Comparison of ENCODE assay signal across 24 cellular contexts in the genomic region with DNA sequence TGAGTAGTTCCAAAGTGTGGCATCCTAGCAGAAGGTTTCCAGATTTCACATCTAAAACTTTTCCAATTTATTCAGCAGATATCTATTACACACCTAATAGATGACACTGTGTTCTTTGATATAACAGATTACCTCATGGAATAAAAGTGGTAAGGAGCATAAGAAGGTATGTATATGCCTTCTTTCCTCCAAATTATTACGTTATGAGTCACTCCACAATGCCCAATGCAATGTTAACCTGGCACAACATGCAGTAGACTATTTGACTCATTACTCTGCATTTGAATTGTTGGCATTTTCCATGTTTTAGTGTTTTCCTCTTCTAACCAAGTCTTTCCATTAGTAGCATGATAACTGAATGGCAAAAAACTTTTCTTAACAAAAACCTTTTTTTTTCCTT.
A peak's percentile ranks its signal among the peaks of the same experiment; 100 is the strongest.
DNase-seq lines count a peak whose midpoint lies in the region; ATAC-seq, FAIRE-seq and TF ChIP-seq lines count a peak whose summit lies in the region.
"Had no signal": no experiment of that assay in that cellular context is flagged by ENCODE, and none has a peak within 500 bp of the region (broad histone marks: within the 10 kb centered on the region; RNA-seq: fewer than 3 reads in every experiment).

No MANE protein-coding gene starts in this region.

- in situ Hi-C loops in GM23248 (cut with MboI) = no loop called here

- peaks cover 6% of the 10 kb centered on the region for H3K4me1 ChIP-seq in RWPE2 (ENCODE audit: insufficient read depth, poor library complexity, severe bottlenecking)
- peaks cover 0 to 4% (median 1%) of the 10 kb centered on the region in 4 experiments; a peak in 3 of 7 replicates for H3K4me1 ChIP-seq in H1 (replicated peaks in 1 of 4; ENCODE audit: control insufficient read depth in 3 of 4, insufficient read depth in 4 of 4, low read length in 3 of 4)
- H3K4me1 ChIP-seq in mesendoderm (ENCODE audit: control insufficient read depth, low read depth, low read length) = no peaks in the 10 kb centered on the region
- H3K4me1 ChIP-seq in GM23248 (ENCODE audit: insufficient read depth) = no peaks in the 10 kb centered on the region
- no peaks in the 10 kb centered on the region for H3K4me1 ChIP-seq in upper lobe of left lung
- H3K4me1 ChIP-seq: lower lobe of right lung, SJCRH30, vagina had no signal

- POLR2A ChIA-PET in H1 (lab: Charles Lee; ENCODE audit: partially characterized antibody) = no interaction called here

- WGBS in H1 (ENCODE audit: extremely low coverage in 1 of 2, insufficient coverage in 1 of 2, insufficient read length in 1 of 2, insufficient replicate concordance in 2 of 2, low coverage in 1 of 2, low lambda C conversion rate in 2 of 2, missing lambda C conversion rate in 1 of 2), 2 experiments = 76% methylated on average over 1 of the region's 1 CpG; no CpG with 5 or more reads in 1 of the 2 experiments
- no CpG with 5 or more reads among the region's 1 CpG for WGBS in mesendoderm (ENCODE audit: extremely low coverage, insufficient coverage, low lambda C conversion rate)
- 5 to 9% methylated on average over 1 of the region's 1 CpG for WGBS in GM23248 (ENCODE audit: low coverage in 1 of 2, low lambda C conversion rate in 2 of 2, missing lambda C conversion rate in 2 of 2), 2 experiments
- 77 to 86% methylated on average over 1 of the region's 1 CpG for WGBS in upper lobe of left lung, 2 donors

- no peak overlapping the region for H3K14ac ChIP-seq in H1 (ENCODE audit: insufficient read length)

- no peak overlapping the region for H4K5ac ChIP-seq in H1 (ENCODE audit: insufficient read length, low read depth, low read length)
- no peak overlapping the region for H4K5ac ChIP-seq in mesendoderm (ENCODE audit: low read length)

- TF ChIP-seq RAD21 in H1 (IDR thresholded peaks at IDR 0.05 in 1 of 2, conservative IDR thresholded peaks at IDR 0.05 in 1 of 2; ENCODE audit: low read depth in 2 of 2, low read length in 2 of 2) = no peak

- H3K18ac ChIP-seq in H1 (ENCODE audit: extremely low read depth, low read length) (no peak overlapping the region), mesendoderm (ENCODE audit: low read length) (no peak overlapping the region)

- H2BK15ac ChIP-seq in H1 (ENCODE audit: low read length) (no peak overlapping the region), mesendoderm (replicated peaks; ENCODE audit: low read depth) (no peak overlapping the region)

- H4K20me1 ChIP-seq in H1 (replicated peaks in 1 of 2; ENCODE audit: control insufficient read depth in 1 of 2, insufficient read depth in 2 of 2, low read length in 2 of 2) (no peaks in the 10 kb centered on the region), GM23248 (ENCODE audit: insufficient read depth) (no peaks in the 10 kb centered on the region)

- no peak overlapping the region for H2BK12ac ChIP-seq in H1 (ENCODE audit: low read depth, low read length)

- H3K4me3 ChIP-seq in RWPE2 (ENCODE audit: severe bottlenecking) (no peak overlapping the region), H1 (ENCODE audit: extremely low read depth in 1 of 4, insufficient read depth in 2 of 4, low read depth in 3 of 4, low read length in 4 of 4) (no peak overlapping the region), mesendoderm (ENCODE audit: low read length) (no peak overlapping the region), GM23248 (no peak overlapping the region), upper lobe of left lung (no peak overlapping the region)
- H3K4me3 ChIP-seq: lower lobe of right lung, SJCRH30, vagina had no signal

- no peak overlapping the region for H2BK20ac ChIP-seq in H1 (ENCODE audit: low read length)

- H3K27ac ChIP-seq in RWPE2 (ENCODE audit: poor library complexity, severe bottlenecking) (no peak overlapping the region), H1 (ENCODE audit: low read depth, low read length) (no peak overlapping the region), mesendoderm (ENCODE audit: low read depth, low read length) (no peak overlapping the region), GM23248 (no peak overlapping the region), upper lobe of left lung (no peak overlapping the region)
- H3K27ac ChIP-seq: lower lobe of right lung, SJCRH30, vagina had no signal

- CTCF ChIA-PET in H1 (lab: Charles Lee; ENCODE audit: partially characterized antibody) = interaction anchor here (1.7 kb wide), 1 partner anchor 12 kb away, joined by 4 read pairs; no protein-coding TSS in a partner anchor

- TF ChIP-seq CTCF in RWPE2 (IDR thresholded peaks at IDR 0.05; ENCODE audit: poor library complexity, severe bottlenecking) = no peak
- no peak for TF ChIP-seq CTCF in H1 (IDR thresholded peaks at IDR 0.05; ENCODE audit: control extremely low read depth in 1 of 3, insufficient read depth in 1 of 3, low read depth in 1 of 3, low read length in 3 of 3)
- no peak for TF ChIP-seq CTCF in upper lobe of left lung (IDR thresholded peaks at IDR 0.05)

- no peak overlapping the region for H4K91ac ChIP-seq in H1 (replicated peaks; ENCODE audit: insufficient read length, low read length)

- no peak overlapping the region for H3K4ac ChIP-seq in H1 (replicated peaks; ENCODE audit: insufficient read length, low read depth, low read length)
- no peak overlapping the region for H3K4ac ChIP-seq in mesendoderm (ENCODE audit: low read depth, low read length)

- H4K8ac ChIP-seq in H1 (ENCODE audit: extremely low read depth, insufficient read depth, low read length) (no peak overlapping the region), mesendoderm (ENCODE audit: low read depth, low read length) (no peak overlapping the region)

- peak; percentile 42 for FAIRE-seq in H1 (lab: Jason Lieb, UNC)
- FAIRE-seq: G401.6 had no signal

- H3K79me2 ChIP-seq in H1 (ENCODE audit: control insufficient read depth in 1 of 2, insufficient read depth in 2 of 2, low read length in 2 of 2) (no peaks in the 10 kb centered on the region), mesendoderm (ENCODE audit: control insufficient read depth, insufficient read depth, low read length) (no peaks in the 10 kb centered on the region), GM23248 (ENCODE audit: insufficient read depth) (no peaks in the 10 kb centered on the region)

- H3F3A ChIP-seq in GM23248 (ENCODE audit: insufficient read depth) = no peaks in the 10 kb centered on the region

- no peak overlapping the region for H2BK5ac ChIP-seq in H1 (ENCODE audit: low read depth, low read length)
- H2BK5ac ChIP-seq in mesendoderm (ENCODE audit: low read length) = no peak overlapping the region

- H3K23ac ChIP-seq in H1 (ENCODE audit: insufficient read length) = no peak overlapping the region
- no peak overlapping the region for H3K23ac ChIP-seq in mesendoderm (ENCODE audit: low read length)

- H3K4me2 ChIP-seq in H1 (ENCODE audit: insufficient read depth in 1 of 2, low read depth in 2 of 2, low read length in 2 of 2) (no peak overlapping the region), mesendoderm (ENCODE audit: low read length) (no peak overlapping the region), GM23248 (ENCODE audit: unreplicated experiment) (no peak overlapping the region)

- H2AFZ ChIP-seq in H1 (ENCODE audit: low read length) (no peak overlapping the region), GM23248 (no peak overlapping the region)

- TF ChIP-seq POLR2A in H1 (IDR thresholded peaks at IDR 0.05; ENCODE audit: control extremely low read depth in 1 of 2, low read depth in 2 of 2, low read length in 2 of 2) = no peak
- no peak for TF ChIP-seq POLR2A in upper lobe of left lung (IDR thresholded peaks at IDR 0.05)

- H3K36me3 ChIP-seq in RWPE2 (ENCODE audit: low read depth) (no peaks in the 10 kb centered on the region), H1 (ENCODE audit: control insufficient read depth in 2 of 4, insufficient read depth in 4 of 4, low read length in 3 of 4) (no peaks in the 10 kb centered on the region), mesendoderm (ENCODE audit: control insufficient read depth, insufficient read depth, low read length) (no peaks in the 10 kb centered on the region), GM23248 (ENCODE audit: low read depth) (no peaks in the 10 kb centered on the region), upper lobe of left lung (no peaks in the 10 kb centered on the region)
- H3K36me3 ChIP-seq: lower lobe of right lung, SJCRH30, vagina had no signal

- TF ChIP-seq EP300 in H1 (IDR thresholded peaks at IDR 0.05; ENCODE audit: borderline replicate concordance in 1 of 2, low read depth in 2 of 2, low read length in 2 of 2) (no peak), upper lobe of left lung (IDR thresholded peaks at IDR 0.05) (no peak)

- H3K23me2 ChIP-seq in H1 (ENCODE audit: low read depth, low read length) = no peaks in the 10 kb centered on the region; the same call in 1 of the 2 replicates

- no peaks in the 10 kb centered on the region for H3K79me1 ChIP-seq in H1 (ENCODE audit: low read depth, low read length)
- no peaks in the 10 kb centered on the region for H3K79me1 ChIP-seq in mesendoderm (ENCODE audit: low read length)

- H3K56ac ChIP-seq in H1 (replicated peaks; ENCODE audit: insufficient read length, low read depth, low read length) (no peak overlapping the region), mesendoderm (ENCODE audit: low read length) (no peak overlapping the region)

- ATAC-seq in RWPE2 (ENCODE audit: low read depth) (peak; percentile 99), GM21447 (IDR thresholded peaks at IDR 0.05; ENCODE audit: unreplicated experiment) (no peak), upper lobe of left lung (ENCODE audit: low FRiP score in 2 of 2) (no peak)
- ATAC-seq: lower lobe of right lung had no signal

- H3K9ac ChIP-seq in H1 (replicated peaks in 1 of 4; ENCODE audit: extremely low read depth in 1 of 4, low read depth in 3 of 4, low read length in 3 of 4) (no peak overlapping the region), mesendoderm (ENCODE audit: low read length) (no peak overlapping the region), GM23248 (no peak overlapping the region)

- H3K9me3 ChIP-seq in RWPE2 (ENCODE audit: severe bottlenecking) (no peaks in the 10 kb centered on the region), H1 (ENCODE audit: insufficient read depth in 2 of 2, low read depth in 1 of 2, low read length in 1 of 2) (no peaks in the 10 kb centered on the region), GM23248 (ENCODE audit: low read depth) (peaks cover 3% of the 10 kb centered on the region), upper lobe of left lung (no peaks in the 10 kb centered on the region)
- H3K9me3 ChIP-seq: lower lobe of right lung, SJCRH30, vagina had no signal

- DNase-seq in Daoy (ENCODE audit: low read depth) = peak; percentile 10
- DNase-seq in RWPE2 (ENCODE audit: low spot score) = no peak
- no peak for DNase-seq in H1 (ENCODE audit: low read depth in 1 of 2, low spot score in 2 of 2)
- DNase-seq in mesendoderm = peak; percentile 39
- DNase-seq in activated T-cell treated with anti-CD3 and anti-CD28 coated beads, Interleukin-2, amount 50 U/mL, for 48 hours = no peak
- DNase-seq in GM23248 = no peak
- DNase-seq in upper lobe of left lung = no peak
- DNase-seq: activated CD4-positive, alpha-beta memory T cell treated with anti-CD3 and anti-CD28 coated beads for 36 hours; activated T-cell treated with anti-CD3 and anti-CD28 coated beads for 4 hours; amygdala; DMS 273 treated with DMSO at 0.1 percent for 48 hours; effector CD8-positive, alpha-beta T cell; HFFc6; immature natural killer cell; lower lobe of right lung; NCI-H1694; NCI-H345; NCI-H82; OCI-M1; SJCRH30; T-helper 2 cell had no signal

- H3K27me3 ChIP-seq in RWPE2 (ENCODE audit: insufficient read depth, poor library complexity, severe bottlenecking) (no peaks in the 10 kb centered on the region), H1 (replicated peaks in 1 of 4; ENCODE audit: control insufficient read depth in 3 of 4, extremely low read depth in 1 of 4, insufficient read depth in 3 of 4, low read length in 3 of 4) (no peaks in the 10 kb centered on the region), mesendoderm (ENCODE audit: insufficient read depth, low read length, poor library complexity) (no peaks in the 10 kb centered on the region), GM23248 (replicated peaks; ENCODE audit: insufficient read depth) (no peaks in the 10 kb centered on the region), upper lobe of left lung (no peaks in the 10 kb centered on the region)
- H3K27me3 ChIP-seq: SJCRH30, vagina had no signal

- H2AK5ac ChIP-seq in H1 (ENCODE audit: low read depth, low read length) (no peak overlapping the region), mesendoderm (ENCODE audit: low read length) (no peak overlapping the region)

- H2BK120ac ChIP-seq in H1 (replicated peaks; ENCODE audit: low read depth, low read length) (no peak overlapping the region), mesendoderm (ENCODE audit: low read depth, low read length) (no peak overlapping the region)

- no peaks in the 10 kb centered on the region for H3K9me2 ChIP-seq in GM23248 (ENCODE audit: insufficient read depth)

Comparison
In these comparisons a context has a peak if more than half of its experiments do, and no peak if none do; other contexts are left out.
1. DNase-seq: peak in Daoy (single experiment) and mesendoderm (single experiment); none in RWPE2 (single experiment), H1 (0 of 2), activated T-cell treated with anti-CD3 and anti-CD28 coated beads, Interleukin-2, amount 50 U/mL, for 48 hours (0 of 2), GM23248 (single experiment) and upper lobe of left lung (0 of 2).